In genomic region chr6:42460892-42461291, GRCh38 we compare ENCODE assay signal across 19 cellular contexts.
"Had no signal": no experiment of that assay in that cellular context is flagged by ENCODE, and none has a peak within 500 bp of the region (broad histone marks: within the 10 kb centered on the region; RNA-seq: fewer than 3 reads in every experiment).

No MANE protein-coding gene starts in this region.

- H3K9me3 ChIP-seq: adrenal gland, body of pancreas, gastrocnemius medialis, left lung, mucosa of descending colon had no signal

- H3K27ac Mint-ChIP-seq: activated CD8-positive, alpha-beta T cell treated with anti-CD3 and anti-CD28 coated beads for 36 hours; naive thymus-derived CD4-positive, alpha-beta T cell; T-helper 17 cell; WTC11 had no signal

- DNase-seq: activated CD4-positive, alpha-beta T cell treated with anti-CD3 and anti-CD28 coated beads for 4 hours; activated CD8-positive, alpha-beta T cell treated with anti-CD3 and anti-CD28 coated beads for 36 hours; activated effector memory CD4-positive, alpha-beta T cell treated with Interleukin-2 at 50 U/mL for 16 hours; activated naive CD4-positive, alpha-beta T cell treated with anti-CD3 and anti-CD28 coated beads, Interleukin-2, amount 50 U/mL, for 16 hours; activated T-cell treated with anti-CD3 and anti-CD28 coated beads, Interleukin-2, amount 50 U/mL, for 4 hours; adrenal gland; body of pancreas; caudate nucleus; effector CD4-positive, alpha-beta T cell; gastrocnemius medialis; left lung; mammary epithelial cell; mucosa of descending colon; naive thymus-derived CD4-positive, alpha-beta T cell; stimulated activated CD4-positive, alpha-beta T cell treated with anti-CD3 and anti-CD28 coated beads, Interleukin-4, amount 100 ng/mL, for 24 hours; stimulated activated naive CD8-positive, alpha-beta T cell treated with anti-CD3 and anti-CD28 coated beads, Interleukin-15, Interleukin-2, amounts not matched to agents 100 U/mL and 50 U/mL, for 24 hours; T-helper 17 cell had no signal

- H3K27ac ChIP-seq: adrenal gland, body of pancreas, coronary artery, gastrocnemius medialis, left lung had no signal

- H3K4me3 ChIP-seq: adrenal gland, body of pancreas, coronary artery, gastrocnemius medialis, left lung, mucosa of descending colon had no signal

- H3K36me3 Mint-ChIP-seq: naive thymus-derived CD4-positive, alpha-beta T cell had no signal

- H3K4me3 Mint-ChIP-seq: activated CD8-positive, alpha-beta T cell treated with anti-CD3 and anti-CD28 coated beads for 36 hours; activated T-cell treated with anti-CD3 and anti-CD28 coated beads, Interleukin-2, amount 50 U/mL, for 4 hours; naive thymus-derived CD4-positive, alpha-beta T cell; T-helper 17 cell; WTC11 had no signal

- H3K27me3 Mint-ChIP-seq: activated CD8-positive, alpha-beta T cell treated with anti-CD3 and anti-CD28 coated beads for 36 hours; T-helper 17 cell had no signal

- H3K9me3 Mint-ChIP-seq: activated CD8-positive, alpha-beta T cell treated with anti-CD3 and anti-CD28 coated beads for 36 hours; activated T-cell treated with anti-CD3 and anti-CD28 coated beads, Interleukin-2, amount 50 U/mL, for 4 hours; naive thymus-derived CD4-positive, alpha-beta T cell had no signal

- H3K27me3 ChIP-seq: adrenal gland, body of pancreas, gastrocnemius medialis, left lung had no signal

- ATAC-seq: activated CD8-positive, alpha-beta T cell treated with anti-CD3 and anti-CD28 coated beads for 36 hours; activated T-cell treated with anti-CD3 and anti-CD28 coated beads, Interleukin-2, amount 50 U/mL, for 4 hours; body of pancreas; gastrocnemius medialis; left lung; mucosa of descending colon; naive thymus-derived CD4-positive, alpha-beta T cell; stimulated activated naive CD8-positive, alpha-beta T cell treated with anti-CD3 and anti-CD28 coated beads, Interleukin-15, Interleukin-2, amounts not matched to agents 100 U/mL and 50 U/mL, for 24 hours; T-helper 17 cell; WTC11 had no signal

- H3K4me1 ChIP-seq: adrenal gland, body of pancreas, gastrocnemius medialis, left lung had no signal

- H3K36me3 ChIP-seq: adrenal gland, gastrocnemius medialis, left lung had no signal
